In the genomic region with DNA sequence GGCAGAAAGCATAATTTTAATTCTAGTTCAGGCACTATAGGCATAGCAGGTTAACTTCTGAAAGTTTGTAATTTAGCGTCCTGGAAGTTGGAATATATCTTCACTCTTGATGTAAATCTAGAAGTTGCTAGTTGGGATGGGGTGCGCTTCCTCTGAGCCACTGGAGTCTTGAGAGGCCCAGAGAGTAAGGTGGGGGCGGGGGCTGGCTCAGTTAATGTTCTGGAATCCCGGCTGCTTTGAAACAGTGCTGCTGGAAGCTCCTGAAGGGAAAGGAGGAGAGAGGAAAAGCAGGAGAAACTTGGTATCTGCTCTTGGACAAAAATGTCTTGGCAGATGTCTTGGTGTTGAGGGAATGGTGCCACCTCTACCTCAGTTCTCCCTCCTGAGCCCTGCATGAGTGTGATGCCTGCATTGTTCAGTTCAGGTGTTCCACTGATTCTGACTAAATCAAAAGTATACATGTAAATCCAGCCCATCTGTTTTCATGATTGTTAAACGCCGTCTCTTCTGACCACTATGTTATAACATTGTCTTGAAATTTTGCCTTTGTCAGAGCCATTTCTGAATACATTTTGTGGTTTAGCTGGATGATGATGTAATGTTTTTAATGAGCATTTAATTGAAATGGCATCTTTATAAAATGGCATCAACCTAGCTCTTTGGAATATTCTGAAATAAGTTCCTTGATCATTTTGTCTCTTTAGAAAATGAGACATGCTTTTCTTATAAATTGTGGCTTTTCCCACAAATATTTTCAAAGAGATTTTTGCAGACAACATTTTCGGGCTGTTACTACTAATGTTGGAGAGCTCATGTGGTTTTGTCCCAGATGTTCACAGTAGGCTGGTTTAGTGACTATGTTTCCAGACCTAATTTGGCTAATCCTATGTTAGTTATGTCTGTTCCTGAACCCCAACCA, we compare ENCODE assay signal across 21 cellular contexts.
DNase-seq lines count a peak whose midpoint lies in the region; ATAC-seq and TF ChIP-seq lines count a peak whose summit lies in the region.
"Had no signal": no experiment of that assay in that cellular context is flagged by ENCODE, and none has a peak within 500 bp of the region (broad histone marks: within the 10 kb centered on the region; RNA-seq: fewer than 3 reads in every experiment).

No MANE protein-coding gene starts in this region.

- no peak for ATAC-seq in stimulated activated naive CD8-positive, alpha-beta T cell treated with anti-CD3 and anti-CD28 coated beads, Interleukin-15, Interleukin-2, amounts not matched to agents 100 U/mL and 50 U/mL, for 24 hours
- ATAC-seq: naive thymus-derived CD8-positive, alpha-beta T cell had no signal

- H3K79me2 ChIP-seq in neural progenitor cell (ENCODE audit: low read depth): no peaks in the 10 kb centered on the region

- peak overlapping the region; percentile 3 for H3K4me2 ChIP-seq in neural progenitor cell

- TF ChIP-seq CTCF in chondrocyte (IDR thresholded peaks at IDR 0.05): no peak
- TF ChIP-seq CTCF in neural progenitor cell (IDR thresholded peaks at IDR 0.05): no peak
- TF ChIP-seq CTCF in endodermal cell (conservative IDR thresholded peaks at IDR 0.05): no peak

- WGBS in endodermal cell (ENCODE audit: insufficient coverage in 1 of 2, insufficient read length in 1 of 2), 2 experiments: 66 to 86% methylated on average over 2 to 7 of the region's 7 CpGs

- H3K27me3 Mint-ChIP-seq in CD4-positive, alpha-beta memory T cell: no peaks in the 10 kb centered on the region
- H3K27me3 Mint-ChIP-seq in chondrocyte (ENCODE audit: low read depth) (no peaks in the 10 kb centered on the region), neural progenitor cell (ENCODE audit: insufficient read depth, low read depth) (peaks cover 6% of the 10 kb centered on the region), endodermal cell (ENCODE audit: insufficient read depth) (no peaks in the 10 kb centered on the region)
- H3K27me3 Mint-ChIP-seq: activated naive CD8-positive, alpha-beta T cell treated with anti-CD3 and anti-CD28 coated beads, Interleukin-2, amount 10 ng/mL, durations not matched to agents 7 days and 5 days; naive thymus-derived CD8-positive, alpha-beta T cell had no signal

- H3K27me3 ChIP-seq in CD4-positive, alpha-beta memory T cell (ENCODE audit: insufficient read depth, low read length): no peaks in the 10 kb centered on the region
- H3K27me3 ChIP-seq in neural progenitor cell (no peaks in the 10 kb centered on the region), endodermal cell (ENCODE audit: control insufficient read depth, insufficient read depth, low read length, poor library complexity, severe bottlenecking) (no peaks in the 10 kb centered on the region)
- H3K27me3 ChIP-seq: brain microvascular endothelial cell, pancreas, upper lobe of right lung had no signal

- no peaks in the 10 kb centered on the region for H4K20me1 ChIP-seq in neural progenitor cell (ENCODE audit: low read depth)

- H3K9me3 ChIP-seq in CD4-positive, alpha-beta memory T cell (ENCODE audit: control insufficient read depth in 1 of 2, low read length in 2 of 2): no peaks in the 10 kb centered on the region
- H3K9me3 ChIP-seq in neural progenitor cell (ENCODE audit: low read depth) (no peaks in the 10 kb centered on the region), endodermal cell (ENCODE audit: control insufficient read depth, low read length) (no peaks in the 10 kb centered on the region)
- H3K9me3 ChIP-seq: pancreas, upper lobe of right lung had no signal

- intact Hi-C loops in CD4-positive, alpha-beta memory T cell (cut with micrococcal nuclease): loop anchor here (5.0 kb wide), 3 partner anchors 38 to 203 kb away; partner anchors contain the start of gene SHISA2

- peak overlapping the region; percentile 7 for H2AFZ ChIP-seq in neural progenitor cell (replicated peaks)

- no peak overlapping the region for H3K27ac ChIP-seq in CD4-positive, alpha-beta memory T cell (ENCODE audit: low read depth, low read length)
- no peak overlapping the region for H3K27ac ChIP-seq in neural progenitor cell
- no peak overlapping the region for H3K27ac ChIP-seq in endodermal cell (ENCODE audit: low read depth, low read length)
- H3K27ac ChIP-seq: brain microvascular endothelial cell, coronary artery, pancreas, upper lobe of right lung had no signal

- no peaks in the 10 kb centered on the region for H3F3A ChIP-seq in neural progenitor cell (ENCODE audit: low read depth)

- H3K4me1 Mint-ChIP-seq in CD4-positive, alpha-beta memory T cell: peaks cover 21 to 46% (median 32%) of the 10 kb centered on the region in 4 donors
- H3K4me1 Mint-ChIP-seq in chondrocyte (ENCODE audit: low read depth) (peaks cover 37% of the 10 kb centered on the region), neural progenitor cell (peaks cover 3% of the 10 kb centered on the region), endodermal cell (peaks cover 21% of the 10 kb centered on the region)

- POLR2A ChIA-PET in CD4-positive, alpha-beta memory T cell (lab: Charles Lee; ENCODE audit: partially characterized antibody): interaction anchor here (2.0 kb wide), 1 partner anchor 26 kb away, joined by 6 read pairs; no protein-coding TSS in a partner anchor

- H3K36me3 ChIP-seq in CD4-positive, alpha-beta memory T cell (ENCODE audit: insufficient read depth, low read length): no peaks in the 10 kb centered on the region
- H3K36me3 ChIP-seq in neural progenitor cell (no peaks in the 10 kb centered on the region), endodermal cell (ENCODE audit: control insufficient read depth, insufficient read depth, low read length) (no peaks in the 10 kb centered on the region)
- H3K36me3 ChIP-seq: brain microvascular endothelial cell, pancreas, upper lobe of right lung had no signal

- H3K4me1 ChIP-seq in CD4-positive, alpha-beta memory T cell (ENCODE audit: insufficient read depth, low read length): peaks cover 26% of the 10 kb centered on the region
- H3K4me1 ChIP-seq in neural progenitor cell (peaks cover 27% of the 10 kb centered on the region), endodermal cell (ENCODE audit: control insufficient read depth, insufficient read depth, low read length) (no peaks in the 10 kb centered on the region)
- H3K4me1 ChIP-seq: pancreas had no signal

- H3K9me3 Mint-ChIP-seq in CD4-positive, alpha-beta memory T cell: no peaks in the 10 kb centered on the region
- H3K9me3 Mint-ChIP-seq in chondrocyte (ENCODE audit: low read depth): no peaks in the 10 kb centered on the region
- no peaks in the 10 kb centered on the region for H3K9me3 Mint-ChIP-seq in neural progenitor cell
- no peaks in the 10 kb centered on the region for H3K9me3 Mint-ChIP-seq in endodermal cell
- H3K9me3 Mint-ChIP-seq: activated CD4-positive, alpha-beta memory T cell treated with anti-CD3 and anti-CD28 coated beads, Interleukin-2, amount 10 ng/mL, durations not matched to agents 7 days and 5 days; activated naive CD8-positive, alpha-beta T cell treated with anti-CD3 and anti-CD28 coated beads, Interleukin-2, amount 10 ng/mL, durations not matched to agents 7 days and 5 days; naive thymus-derived CD8-positive, alpha-beta T cell had no signal

- H3K4me3 ChIP-seq in CD4-positive, alpha-beta memory T cell (ENCODE audit: low read length in 2 of 2): no peak overlapping the region
- H3K4me3 ChIP-seq in neural progenitor cell (no peak overlapping the region), endodermal cell (ENCODE audit: low read length) (no peak overlapping the region)
- H3K4me3 ChIP-seq: coronary artery, pancreas, upper lobe of right lung had no signal

- peak overlapping the region in 1 of 8 donors; percentile 13 for H3K4me3 Mint-ChIP-seq in CD4-positive, alpha-beta memory T cell
- no peak overlapping the region for H3K4me3 Mint-ChIP-seq in chondrocyte (ENCODE audit: unreplicated experiment)
- H3K4me3 Mint-ChIP-seq in neural progenitor cell: no peak overlapping the region
- H3K4me3 Mint-ChIP-seq in endodermal cell: no peak overlapping the region
- H3K4me3 Mint-ChIP-seq: activated CD4-positive, alpha-beta memory T cell treated with anti-CD3 and anti-CD28 coated beads, Interleukin-2, amount 10 ng/mL, durations not matched to agents 7 days and 5 days; activated naive CD8-positive, alpha-beta T cell treated with anti-CD3 and anti-CD28 coated beads, Interleukin-2, amount 10 ng/mL, durations not matched to agents 7 days and 5 days had no signal

- no peaks in the 10 kb centered on the region for H3K36me3 Mint-ChIP-seq in CD4-positive, alpha-beta memory T cell
- no peaks in the 10 kb centered on the region for H3K36me3 Mint-ChIP-seq in chondrocyte (ENCODE audit: low read depth)
- H3K36me3 Mint-ChIP-seq in neural progenitor cell: no peaks in the 10 kb centered on the region
- H3K36me3 Mint-ChIP-seq in endodermal cell (ENCODE audit: low read depth): no peaks in the 10 kb centered on the region
- H3K36me3 Mint-ChIP-seq: activated naive CD8-positive, alpha-beta T cell treated with anti-CD3 and anti-CD28 coated beads, Interleukin-2, amount 10 ng/mL, durations not matched to agents 7 days and 5 days; naive thymus-derived CD8-positive, alpha-beta T cell had no signal

- H3K9ac ChIP-seq in neural progenitor cell: no peak overlapping the region
- no peak overlapping the region for H3K9ac ChIP-seq in endodermal cell (ENCODE audit: extremely low read depth, low read length, poor library complexity, severe bottlenecking)

- CTCF ChIA-PET in CD4-positive, alpha-beta memory T cell (lab: Charles Lee; ENCODE audit: partially characterized antibody): no interaction called here

- H3K27ac Mint-ChIP-seq in CD4-positive, alpha-beta memory T cell: peak overlapping the region in 5 of 7 donors; percentile 51 to 92 (median 60)
- peak overlapping the region; percentile 38 for H3K27ac Mint-ChIP-seq in chondrocyte (ENCODE audit: unreplicated experiment)
- H3K27ac Mint-ChIP-seq in neural progenitor cell: no peak overlapping the region
- no peak overlapping the region for H3K27ac Mint-ChIP-seq in endodermal cell

- no peak for DNase-seq in CD4-positive, alpha-beta memory T cell
- peak; percentile 43 for DNase-seq in LHCN-M2 (ENCODE audit: low read depth)
- DNase-seq in chondrocyte (ENCODE audit: low spot score): no peak
- peak; percentile 17 for DNase-seq in neural progenitor cell (ENCODE audit: low spot score)
- no peak for DNase-seq in stimulated activated CD4-positive, alpha-beta T cell treated with anti-CD3 and anti-CD28 coated beads, Interleukin-2, amount 100 ng/mL, for 48 hours
- no peak for DNase-seq in endodermal cell
- no peak for DNase-seq in stimulated activated naive CD8-positive, alpha-beta T cell treated with anti-CD3 and anti-CD28 coated beads, Interleukin-15, Interleukin-2, amounts not matched to agents 100 U/mL and 50 U/mL, for 24 hours
- DNase-seq: activated CD4-positive, alpha-beta memory T cell treated with anti-CD3 and anti-CD28 coated beads, Interleukin-2, amount 10 ng/mL, durations not matched to agents 7 days and 5 days; activated CD4-positive, CD25-positive, alpha-beta regulatory T cell; activated effector memory CD4-positive, alpha-beta T cell treated with Interleukin-2 at 50 U/mL for 16 hours; activated naive CD8-positive, alpha-beta T cell treated with anti-CD3 and anti-CD28 coated beads, Interleukin-2, amount 10 ng/mL, durations not matched to agents 7 days and 5 days; brain microvascular endothelial cell; DMS79; kidney glomerular epithelial cell; naive thymus-derived CD8-positive, alpha-beta T cell; NCI-H146; NCI-H2171 treated with DMSO at 0.1 percent for 48 hours; NCI-H69; pancreas; upper lobe of right lung had no signal

Comparison
In these comparisons a context has a peak if more than half of its experiments do, and no peak if none do; other contexts are left out.
1. DNase-seq: peak in LHCN-M2 (single experiment) and neural progenitor cell (single experiment); none in CD4-positive, alpha-beta memory T cell (0 of 5), chondrocyte (single experiment), stimulated activated CD4-positive, alpha-beta T cell treated with anti-CD3 and anti-CD28 coated beads, Interleukin-2, amount 100 ng/mL, for 48 hours (0 of 2), endodermal cell (single experiment) and stimulated activated naive CD8-positive, alpha-beta T cell treated with anti-CD3 and anti-CD28 coated beads, Interleukin-15, Interleukin-2, amounts not matched to agents 100 U/mL and 50 U/mL, for 24 hours (single experiment).
2. H3K27ac Mint-ChIP-seq: peak in CD4-positive, alpha-beta memory T cell (5 of 7) and chondrocyte (single experiment); none in neural progenitor cell (single experiment) and endodermal cell (single experiment).